Comparison of ENCODE assay signal across 1 cellular context in the genomic region with DNA sequence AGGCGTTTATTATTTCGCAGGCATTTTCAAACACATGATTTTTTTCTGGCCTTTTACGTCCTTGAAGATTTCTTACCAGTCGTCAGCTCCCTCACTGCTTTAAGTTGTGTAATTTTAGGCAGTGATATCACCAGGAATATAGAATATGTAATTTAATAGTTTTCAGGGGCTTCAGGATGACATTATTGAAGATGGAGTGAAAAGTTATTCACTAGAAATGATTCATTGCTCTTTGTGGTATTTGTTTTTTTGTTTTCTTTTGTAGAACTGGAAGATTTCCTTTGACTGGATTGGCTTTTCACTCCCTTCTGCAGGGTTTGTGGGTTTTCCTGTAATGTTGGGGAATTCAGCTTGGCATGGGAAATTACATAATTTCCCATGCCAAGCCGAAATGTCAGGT.
TF ChIP-seq lines count a peak whose summit lies in the region.

No MANE protein-coding gene starts in this region.

TF ChIP-seq in HepG2, 621 proteins besides CTCF, POLR2A, EP300 and RAD21:
- TF ChIP-seq ZNF703 (CRISPR knock-in tag; IDR thresholded peaks at IDR 0.05; ENCODE audit: borderline replicate concordance) (no peak), ZNF3 (CRISPR knock-in tag; IDR thresholded peaks at IDR 0.05) (no peak)
